Comparison of ENCODE assay signal across 1 cellular context in genomic region chr2:151796774-151797173, GRCh38.
TF ChIP-seq lines count a peak whose summit lies in the region.

No MANE protein-coding gene starts in this region.

TF ChIP-seq in neural cell, 6 proteins besides CTCF, POLR2A, EP300 and RAD21 (continued from another document):
- no peak for TF ChIP-seq REST (IDR thresholded peaks at IDR 0.05; ENCODE audit: borderline replicate concordance)
